In the genomic region with DNA sequence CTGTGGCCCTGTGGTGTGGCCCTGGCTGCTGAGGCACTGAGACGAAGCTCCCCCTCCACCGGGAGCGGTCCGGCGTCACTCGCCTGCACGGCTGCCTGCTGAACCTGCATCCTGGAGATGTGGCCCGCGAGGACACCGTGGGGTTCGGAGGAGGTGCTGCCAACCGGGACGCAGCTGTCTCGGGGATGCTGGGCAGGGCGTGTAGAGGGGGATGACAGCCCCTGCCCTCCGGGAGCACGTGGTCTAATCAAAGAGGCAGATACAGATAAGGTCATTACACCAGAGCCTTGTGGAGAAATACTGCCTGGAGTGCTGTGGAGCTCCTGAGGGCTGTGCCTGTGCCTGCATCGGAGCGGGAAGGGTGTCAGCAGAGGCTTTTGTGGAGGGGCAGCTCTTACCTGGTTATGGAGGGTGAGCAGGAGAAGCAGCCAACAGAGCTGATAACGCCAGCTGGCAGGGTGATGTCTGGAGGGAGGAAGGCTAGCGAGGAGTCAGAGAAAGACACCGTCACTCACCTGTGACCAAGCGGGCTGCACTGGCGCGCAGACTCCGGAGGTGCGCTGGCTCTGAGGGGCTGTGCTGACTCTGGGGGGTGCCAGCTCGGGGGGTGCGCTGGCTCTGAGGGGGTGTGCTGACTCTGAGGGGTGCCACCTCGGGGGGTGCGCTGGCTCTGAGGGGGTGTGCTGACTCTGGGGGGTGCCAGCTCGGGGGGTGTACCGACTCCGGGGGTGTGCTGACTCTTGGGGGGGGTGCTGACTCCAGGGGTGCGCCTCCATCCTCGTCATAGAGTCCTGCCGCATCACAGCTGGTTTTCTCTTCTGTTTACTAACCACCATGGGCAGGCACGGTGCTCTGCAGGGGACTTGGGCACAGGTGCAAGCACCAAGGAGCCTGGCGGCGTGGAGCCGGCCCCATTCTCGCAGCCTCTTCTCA, we compare ENCODE assay signal across 1 cellular context.
TF ChIP-seq lines count a peak whose summit lies in the region.

No MANE protein-coding gene starts in this region.

TF ChIP-seq in GM23338, 12 proteins besides CTCF, POLR2A, EP300 and RAD21 (continued from another document):
- TF ChIP-seq NANOG (IDR thresholded peaks at IDR 0.05; ENCODE audit: borderline replicate concordance): no peak
- no peak for TF ChIP-seq STAT1 (IDR thresholded peaks at IDR 0.05; ENCODE audit: unreplicated experiment)
- TF ChIP-seq, protein P1, sequence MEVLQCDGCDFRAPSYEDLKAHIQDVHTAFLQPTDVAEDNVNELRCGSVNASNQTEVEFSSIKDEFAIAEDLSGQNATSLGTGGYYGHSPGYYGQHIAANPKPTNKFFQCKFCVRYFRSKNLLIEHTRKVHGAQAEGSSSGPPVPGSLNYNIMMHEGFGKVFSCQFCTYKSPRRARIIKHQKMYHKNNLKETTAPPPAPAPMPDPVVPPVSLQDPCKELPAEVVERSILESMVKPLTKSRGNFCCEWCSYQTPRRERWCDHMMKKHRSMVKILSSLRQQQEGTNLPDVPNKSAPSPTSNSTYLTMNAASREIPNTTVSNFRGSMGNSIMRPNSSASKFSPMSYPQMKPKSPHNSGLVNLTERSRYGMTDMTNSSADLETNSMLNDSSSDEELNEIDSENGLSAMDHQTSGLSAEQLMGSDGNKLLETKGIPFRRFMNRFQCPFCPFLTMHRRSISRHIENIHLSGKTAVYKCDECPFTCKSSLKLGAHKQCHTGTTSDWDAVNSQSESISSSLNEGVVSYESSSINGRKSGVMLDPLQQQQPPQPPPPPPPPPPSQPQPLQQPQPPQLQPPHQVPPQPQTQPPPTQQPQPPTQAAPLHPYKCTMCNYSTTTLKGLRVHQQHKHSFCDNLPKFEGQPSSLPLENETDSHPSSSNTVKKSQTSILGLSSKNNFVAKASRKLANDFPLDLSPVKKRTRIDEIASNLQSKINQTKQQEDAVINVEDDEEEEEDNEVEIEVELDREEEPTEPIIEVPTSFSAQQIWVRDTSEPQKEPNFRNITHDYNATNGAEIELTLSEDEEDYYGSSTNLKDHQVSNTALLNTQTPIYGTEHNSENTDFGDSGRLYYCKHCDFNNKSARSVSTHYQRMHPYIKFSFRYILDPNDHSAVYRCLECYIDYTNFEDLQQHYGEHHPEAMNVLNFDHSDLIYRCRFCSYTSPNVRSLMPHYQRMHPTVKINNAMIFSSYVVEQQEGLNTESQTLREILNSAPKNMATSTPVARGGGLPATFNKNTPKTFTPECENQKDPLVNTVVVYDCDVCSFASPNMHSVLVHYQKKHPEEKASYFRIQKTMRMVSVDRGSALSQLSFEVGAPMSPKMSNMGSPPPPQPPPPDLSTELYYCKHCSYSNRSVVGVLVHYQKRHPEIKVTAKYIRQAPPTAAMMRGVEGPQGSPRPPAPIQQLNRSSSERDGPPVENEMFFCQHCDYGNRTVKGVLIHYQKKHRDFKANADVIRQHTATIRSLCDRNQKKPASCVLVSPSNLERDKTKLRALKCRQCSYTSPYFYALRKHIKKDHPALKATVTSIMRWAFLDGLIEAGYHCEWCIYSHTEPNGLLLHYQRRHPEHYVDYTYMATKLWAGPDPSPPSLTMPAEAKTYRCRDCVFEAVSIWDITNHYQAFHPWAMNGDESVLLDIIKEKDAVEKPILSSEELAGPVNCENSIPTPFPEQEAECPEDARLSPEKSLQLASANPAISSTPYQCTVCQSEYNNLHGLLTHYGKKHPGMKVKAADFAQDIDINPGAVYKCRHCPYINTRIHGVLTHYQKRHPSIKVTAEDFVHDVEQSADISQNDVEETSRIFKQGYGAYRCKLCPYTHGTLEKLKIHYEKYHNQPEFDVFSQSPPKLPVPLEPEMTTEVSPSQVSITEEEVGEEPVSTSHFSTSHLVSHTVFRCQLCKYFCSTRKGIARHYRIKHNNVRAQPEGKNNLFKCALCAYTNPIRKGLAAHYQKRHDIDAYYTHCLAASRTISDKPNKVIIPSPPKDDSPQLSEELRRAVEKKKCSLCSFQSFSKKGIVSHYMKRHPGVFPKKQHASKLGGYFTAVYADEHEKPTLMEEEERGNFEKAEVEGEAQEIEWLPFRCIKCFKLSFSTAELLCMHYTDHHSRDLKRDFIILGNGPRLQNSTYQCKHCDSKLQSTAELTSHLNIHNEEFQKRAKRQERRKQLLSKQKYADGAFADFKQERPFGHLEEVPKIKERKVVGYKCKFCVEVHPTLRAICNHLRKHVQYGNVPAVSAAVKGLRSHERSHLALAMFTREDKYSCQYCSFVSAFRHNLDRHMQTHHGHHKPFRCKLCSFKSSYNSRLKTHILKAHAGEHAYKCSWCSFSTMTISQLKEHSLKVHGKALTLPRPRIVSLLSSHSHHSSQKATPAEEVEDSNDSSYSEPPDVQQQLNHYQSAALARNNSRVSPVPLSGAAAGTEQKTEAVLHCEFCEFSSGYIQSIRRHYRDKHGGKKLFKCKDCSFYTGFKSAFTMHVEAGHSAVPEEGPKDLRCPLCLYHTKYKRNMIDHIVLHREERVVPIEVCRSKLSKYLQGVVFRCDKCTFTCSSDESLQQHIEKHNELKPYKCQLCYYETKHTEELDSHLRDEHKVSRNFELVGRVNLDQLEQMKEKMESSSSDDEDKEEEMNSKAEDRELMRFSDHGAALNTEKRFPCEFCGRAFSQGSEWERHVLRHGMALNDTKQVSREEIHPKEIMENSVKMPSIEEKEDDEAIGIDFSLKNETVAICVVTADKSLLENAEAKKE (CRISPR knock-in tag; IDR thresholded peaks at IDR 0.05): no peak
- TF ChIP-seq, protein P2, sequence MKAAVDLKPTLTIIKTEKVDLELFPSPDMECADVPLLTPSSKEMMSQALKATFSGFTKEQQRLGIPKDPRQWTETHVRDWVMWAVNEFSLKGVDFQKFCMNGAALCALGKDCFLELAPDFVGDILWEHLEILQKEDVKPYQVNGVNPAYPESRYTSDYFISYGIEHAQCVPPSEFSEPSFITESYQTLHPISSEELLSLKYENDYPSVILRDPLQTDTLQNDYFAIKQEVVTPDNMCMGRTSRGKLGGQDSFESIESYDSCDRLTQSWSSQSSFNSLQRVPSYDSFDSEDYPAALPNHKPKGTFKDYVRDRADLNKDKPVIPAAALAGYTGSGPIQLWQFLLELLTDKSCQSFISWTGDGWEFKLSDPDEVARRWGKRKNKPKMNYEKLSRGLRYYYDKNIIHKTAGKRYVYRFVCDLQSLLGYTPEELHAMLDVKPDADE (IDR thresholded peaks at IDR 0.05): no peak
- no peak for TF ChIP-seq CREB1 (CRISPR knock-in tag; IDR thresholded peaks at IDR 0.05; ENCODE audit: low read depth)
- TF ChIP-seq, protein P3, sequence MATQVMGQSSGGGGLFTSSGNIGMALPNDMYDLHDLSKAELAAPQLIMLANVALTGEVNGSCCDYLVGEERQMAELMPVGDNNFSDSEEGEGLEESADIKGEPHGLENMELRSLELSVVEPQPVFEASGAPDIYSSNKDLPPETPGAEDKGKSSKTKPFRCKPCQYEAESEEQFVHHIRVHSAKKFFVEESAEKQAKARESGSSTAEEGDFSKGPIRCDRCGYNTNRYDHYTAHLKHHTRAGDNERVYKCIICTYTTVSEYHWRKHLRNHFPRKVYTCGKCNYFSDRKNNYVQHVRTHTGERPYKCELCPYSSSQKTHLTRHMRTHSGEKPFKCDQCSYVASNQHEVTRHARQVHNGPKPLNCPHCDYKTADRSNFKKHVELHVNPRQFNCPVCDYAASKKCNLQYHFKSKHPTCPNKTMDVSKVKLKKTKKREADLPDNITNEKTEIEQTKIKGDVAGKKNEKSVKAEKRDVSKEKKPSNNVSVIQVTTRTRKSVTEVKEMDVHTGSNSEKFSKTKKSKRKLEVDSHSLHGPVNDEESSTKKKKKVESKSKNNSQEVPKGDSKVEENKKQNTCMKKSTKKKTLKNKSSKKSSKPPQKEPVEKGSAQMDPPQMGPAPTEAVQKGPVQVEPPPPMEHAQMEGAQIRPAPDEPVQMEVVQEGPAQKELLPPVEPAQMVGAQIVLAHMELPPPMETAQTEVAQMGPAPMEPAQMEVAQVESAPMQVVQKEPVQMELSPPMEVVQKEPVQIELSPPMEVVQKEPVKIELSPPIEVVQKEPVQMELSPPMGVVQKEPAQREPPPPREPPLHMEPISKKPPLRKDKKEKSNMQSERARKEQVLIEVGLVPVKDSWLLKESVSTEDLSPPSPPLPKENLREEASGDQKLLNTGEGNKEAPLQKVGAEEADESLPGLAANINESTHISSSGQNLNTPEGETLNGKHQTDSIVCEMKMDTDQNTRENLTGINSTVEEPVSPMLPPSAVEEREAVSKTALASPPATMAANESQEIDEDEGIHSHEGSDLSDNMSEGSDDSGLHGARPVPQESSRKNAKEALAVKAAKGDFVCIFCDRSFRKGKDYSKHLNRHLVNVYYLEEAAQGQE (IDR thresholded peaks at IDR 0.05; ENCODE audit: unreplicated experiment): no peak
- no peak for TF ChIP-seq POLR2AphosphoS5 (IDR thresholded peaks at IDR 0.05; ENCODE audit: low read depth)
- TF ChIP-seq EZH2phosphoT487 (IDR thresholded peaks at IDR 0.05; ENCODE audit: unreplicated experiment): no peak
- TF ChIP-seq JUNB (IDR thresholded peaks at IDR 0.05; ENCODE audit: unreplicated experiment): no peak
- no peak for TF ChIP-seq ZNF114 (CRISPR knock-in tag; IDR thresholded peaks at IDR 0.05)
- no peak for TF ChIP-seq ZNF331 (CRISPR knock-in tag; IDR thresholded peaks at IDR 0.05; ENCODE audit: low read depth)
